Comparison of ENCODE assay signal across 8 cellular contexts in genomic region chr1:204564835-204565234, GRCh38. TPM values are rescaled to one million over a fixed set of nuclear protein-coding genes. Genes with fewer than 3 reads are reported as not detected.
DNase-seq lines count a peak whose midpoint lies in the region; ATAC-seq and TF ChIP-seq lines count a peak whose summit lies in the region.

No MANE protein-coding gene starts in this region.

- no peak overlapping the region for H3K4me3 ChIP-seq in GM12865 (ENCODE audit: low read depth, low read length)

- TF ChIP-seq CTCF in GM12865 (IDR thresholded peaks at IDR 0.05; ENCODE audit: insufficient read depth, low read depth, low read length, missing control alignments), result no peak

- peak; percentile 93 for DNase-seq in GM12865 (ENCODE audit: low read depth)
- DNase-seq in central memory CD4-positive, alpha-beta T cell, result peak; percentile 51
- no peak for DNase-seq in NCI-H774 (lab: John Stamatoyannopoulos, UW)
- DNase-seq in middle frontal gyrus (ENCODE audit: extremely low spot score, low spot score), result no peak
- no peak for DNase-seq in effector CD8-positive, alpha-beta T cell (lab: John Stamatoyannopoulos, UW)
- no peak for DNase-seq in mucosa of gallbladder (ENCODE audit: low spot score)

- ATAC-seq in GM19467 (IDR thresholded peaks at IDR 0.05; ENCODE audit: unreplicated experiment) (peak; percentile 74), HG03175 (IDR thresholded peaks at IDR 0.05; ENCODE audit: unreplicated experiment) (peak; percentile 76)

RNA-seq across cellular contexts. Expression of gene MDM4, which starts 48.6 kb away (rescaled TPM):
- 64.5 TPM for total RNA-seq in mucosa of gallbladder

Comparison
In these comparisons a context has a peak if more than half of its experiments do, and no peak if none do; other contexts are left out.
1. DNase-seq: peak in GM12865 (single experiment) and central memory CD4-positive, alpha-beta T cell (single experiment); none in NCI-H774 (single experiment), middle frontal gyrus (single experiment), effector CD8-positive, alpha-beta T cell (single experiment) and mucosa of gallbladder (single experiment).